Comparison of ENCODE assay signal across 1 cellular context in genomic region chr12:64403708-64404469, GRCh38.
TF ChIP-seq lines count a peak whose summit lies in the region.

XPOT (plus strand) TSS chr12:64404392; CDS start chr12:64410036, 5,644 bp downstream.

TF ChIP-seq in K562, 482 proteins besides CTCF, POLR2A, EP300 and RAD21 (continued from another document and continues in another):
- no peak for TF ChIP-seq RERE (CRISPR knock-in tag; IDR thresholded peaks at IDR 0.05; ENCODE audit: borderline replicate concordance)
- no peak for TF ChIP-seq EHMT2 (IDR thresholded peaks at IDR 0.05)
- no peak for TF ChIP-seq ZBTB12 (CRISPR knock-in tag; IDR thresholded peaks at IDR 0.05)
- TF ChIP-seq XRCC4 (IDR thresholded peaks at IDR 0.05; ENCODE audit: extremely low read depth, insufficient read depth, insufficient read length), result no peak
- no peak for TF ChIP-seq ZNF253 (CRISPR knock-in tag; conservative IDR thresholded peaks at IDR 0.05)
- TF ChIP-seq ZBTB5 (IDR thresholded peaks at IDR 0.05), result no peak
- no peak for TF ChIP-seq BRD9 (IDR thresholded peaks at IDR 0.05; ENCODE audit: low read depth, partially characterized antibody)
- no peak for TF ChIP-seq NR3C1 (CRISPR knock-in tag; IDR thresholded peaks at IDR 0.05)
- no peak for TF ChIP-seq ZNF511 (CRISPR knock-in tag; IDR thresholded peaks at IDR 0.05)
- 0 out of 2 replicates have a peak, but pooled peaks have one; percentile 23 for TF ChIP-seq CBX1 (IDR thresholded peaks at IDR 0.05; ENCODE audit: low read depth)
- TF ChIP-seq ZNF133 (CRISPR knock-in tag; IDR thresholded peaks at IDR 0.05), result no peak
- TF ChIP-seq KAT8 (IDR thresholded peaks at IDR 0.05; ENCODE audit: low read depth), result no peak
- no peak for TF ChIP-seq GTF3C2 (IDR thresholded peaks at IDR 0.05; ENCODE audit: borderline replicate concordance, extremely low read depth, insufficient read length)
- TF ChIP-seq FOXM1 (IDR thresholded peaks at IDR 0.05; ENCODE audit: low read depth), result no peak
- TF ChIP-seq FOXM1 (CRISPR knock-in tag; IDR thresholded peaks at IDR 0.05; ENCODE audit: low read depth), result no peak
- TF ChIP-seq SLC30A9 (CRISPR knock-in tag; IDR thresholded peaks at IDR 0.05), result no peak
- TF ChIP-seq CREB3 (tag; conservative IDR thresholded peaks at IDR 0.05; ENCODE audit: low read depth), result no peak
- peak; percentile 17; the same call in 1 of the 2 replicates for TF ChIP-seq RAD51 (IDR thresholded peaks at IDR 0.05; ENCODE audit: borderline replicate concordance, low read depth)
- no peak for TF ChIP-seq TRIM24 (IDR thresholded peaks at IDR 0.05)
- no peak for TF ChIP-seq NELFE (IDR thresholded peaks at IDR 0.05; ENCODE audit: insufficient read depth, insufficient read length)
- TF ChIP-seq MEF2D (tag; conservative IDR thresholded peaks at IDR 0.05; ENCODE audit: low read depth), result no peak
- TF ChIP-seq MTA2 (IDR thresholded peaks at IDR 0.05; ENCODE audit: low read depth), result no peak
- TF ChIP-seq MGA (IDR thresholded peaks at IDR 0.05), result peak; percentile 68
- no peak for TF ChIP-seq CHD1 (IDR thresholded peaks at IDR 0.05; ENCODE audit: low read length)
- TF ChIP-seq MAFG (tag; conservative IDR thresholded peaks at IDR 0.05), result no peak
- TF ChIP-seq TEAD1 (CRISPR knock-in tag; IDR thresholded peaks at IDR 0.05), result peak in 1 of 2 experiments; percentile 64; a peak in 1 of 4 replicates
- TF ChIP-seq NR2F6 (CRISPR knock-in tag; IDR thresholded peaks at IDR 0.05), result no peak
- no peak; the same call in 1 of the 2 replicates for TF ChIP-seq MAFF (IDR thresholded peaks at IDR 0.05; ENCODE audit: low read length)
- peak; percentile 80 for TF ChIP-seq POLR2H (tag; IDR thresholded peaks at IDR 0.05; ENCODE audit: low read depth)
- no peak for TF ChIP-seq CC2D1A (IDR thresholded peaks at IDR 0.05)
- no peak for TF ChIP-seq SIRT6 (IDR thresholded peaks at IDR 0.05; ENCODE audit: low read depth, low read length)
